Comparison of ENCODE assay signal across 9 cellular contexts in the genomic region with DNA sequence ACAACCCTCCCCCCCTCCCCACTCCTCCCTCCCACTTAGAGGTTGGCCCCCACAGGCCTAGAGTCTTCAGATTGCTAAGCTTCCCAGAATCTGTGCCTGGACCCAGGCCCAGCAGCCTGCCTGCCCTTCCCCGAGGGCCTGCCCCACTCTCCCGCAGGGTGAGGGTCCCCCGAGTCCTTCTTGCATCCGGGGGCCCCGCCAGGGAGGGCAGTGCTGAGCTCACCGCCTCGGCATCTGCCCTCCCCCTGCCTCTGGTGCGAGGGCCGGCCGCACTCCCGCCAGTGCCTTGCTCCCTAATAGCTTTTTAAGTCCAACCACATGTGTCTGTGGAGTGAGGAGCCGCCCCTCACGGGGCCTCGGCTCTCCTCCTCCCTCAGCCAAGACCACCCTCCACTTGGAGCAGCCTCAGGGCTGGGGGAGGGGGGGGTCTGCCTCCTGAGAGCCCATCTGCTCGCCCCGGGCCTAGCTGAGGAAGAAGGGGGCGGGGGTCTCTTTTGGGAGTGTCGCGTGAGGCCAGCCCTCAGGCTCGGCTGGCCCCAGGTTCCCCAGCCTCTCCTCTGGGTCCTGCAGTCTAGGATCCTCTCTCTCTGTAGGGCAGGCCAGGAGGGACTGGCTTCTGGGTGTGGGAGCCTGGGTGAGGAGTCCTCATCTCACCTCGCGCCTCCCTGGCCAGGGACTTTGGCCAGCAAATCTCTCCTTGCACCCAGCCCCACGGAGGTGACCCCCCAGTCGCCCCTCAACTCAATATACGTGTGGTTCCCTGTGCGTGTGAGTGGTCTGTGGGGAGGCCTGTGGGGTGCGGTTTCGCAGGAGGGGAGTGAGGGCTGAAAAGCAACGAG. TPM values are rescaled to one million over a fixed set of nuclear protein-coding genes. Genes with fewer than 3 reads are reported as not detected.
DNase-seq lines count a peak whose midpoint lies in the region; ATAC-seq and TF ChIP-seq lines count a peak whose summit lies in the region.
"Had no signal": no experiment of that assay in that cellular context is flagged by ENCODE, and none has a peak within 500 bp of the region (broad histone marks: within the 10 kb centered on the region; RNA-seq: fewer than 3 reads in every experiment).

No MANE protein-coding gene starts in this region.

- no peaks in the 10 kb centered on the region for H3K27me3 ChIP-seq in ACC112 (ENCODE audit: insufficient read depth, low read length)
- H3K27me3 ChIP-seq in Panc1 (ENCODE audit: control insufficient read depth, insufficient read depth, low read length), result no peaks in the 10 kb centered on the region
- no peaks in the 10 kb centered on the region for H3K27me3 ChIP-seq in esophagus squamous epithelium
- H3K27me3 ChIP-seq in muscle layer of colon (ENCODE audit: control insufficient read depth in 1 of 2, insufficient read depth in 2 of 2, low read length in 2 of 2), result no peaks in the 10 kb centered on the region

- TF ChIP-seq CTCF in Panc1 (IDR thresholded peaks at IDR 0.05) (no peak), esophagus squamous epithelium (IDR thresholded peaks at IDR 0.05) (no peak)

- H3K79me2 ChIP-seq in ACC112 (ENCODE audit: control insufficient read depth, insufficient read depth, low read length, unreplicated experiment), result peaks cover 55% of the 10 kb centered on the region

- TF ChIP-seq POLR2A in esophagus squamous epithelium (IDR thresholded peaks at IDR 0.05), result no peak

- 0 to 20% methylated on average over 1 to 4 of the region's 29 CpGs for WGBS in esophagus squamous epithelium, 2 donors

- in situ Hi-C loops in Panc1 (cut with HindIII; ENCODE audit: low pct_unique_long_range_greater_than_20kb, low sequenced_read_pairs), result no loop called here

- ATAC-seq in Panc1, result 0 out of 2 replicates have a peak, but pooled peaks have one; percentile 10
- ATAC-seq in GM21367 (IDR thresholded peaks at IDR 0.05; ENCODE audit: unreplicated experiment), result no peak
- no peak for ATAC-seq in HG02588 (IDR thresholded peaks at IDR 0.05; ENCODE audit: unreplicated experiment)

- CTCF ChIA-PET in Panc1 (lab: Charles Lee), result interaction anchor here (0.9 kb wide), 2 partner anchors 27 to 67 kb away, joined by 3 read pairs; no protein-coding TSS in a partner anchor

- intact Hi-C loops in Panc1 (cut with micrococcal nuclease; ENCODE audit: unreplicated experiment), result loop anchor here (5.0 kb wide), 1 partner anchor 33 kb away; no protein-coding TSS in a partner anchor
- intact Hi-C loops in esophagus squamous epithelium (cut with DNase I), result no loop called here

- H3K4me3 ChIP-seq in ACC112 (ENCODE audit: low read depth, low read length), result peak overlapping the region; percentile 64
- H3K4me3 ChIP-seq in Panc1 (ENCODE audit: low read depth in 2 of 2, low read length in 2 of 2), result 0 out of 4 replicates have a peak overlapping the region, but pooled peaks of 1 of the 2 experiments have one; percentile 20
- H3K4me3 ChIP-seq in esophagus squamous epithelium, result peak overlapping the region in 3 of 4 donors; percentile 2 to 44 (median 27)
- peak overlapping the region; percentile 34 to 39 for H3K4me3 ChIP-seq in muscle layer of colon (ENCODE audit: low read depth in 1 of 2, low read length in 2 of 2)

- peak overlapping the region; percentile 54 for H3K9ac ChIP-seq in muscle layer of colon (ENCODE audit: low read length)

- H3K9me3 ChIP-seq in Panc1 (ENCODE audit: control insufficient read depth, insufficient read depth, low read depth, low read length), result no peaks in the 10 kb centered on the region
- H3K9me3 ChIP-seq in esophagus squamous epithelium, result no peaks in the 10 kb centered on the region
- H3K9me3 ChIP-seq in muscle layer of colon (ENCODE audit: low read length), result no peaks in the 10 kb centered on the region

- DNase-seq in Panc1 (ENCODE audit: low read depth, low spot score) (no peak), esophagus squamous epithelium (lab: John Stamatoyannopoulos, UW) (no peak), NCI-H510A treated with DMSO at 0.1 percent for 48 hours (lab: John Stamatoyannopoulos, UW) (no peak), NCI-H774 (lab: John Stamatoyannopoulos, UW) (no peak)
- DNase-seq: CD4-positive, alpha-beta memory T cell had no signal

- POLR2A ChIA-PET in Panc1 (lab: Charles Lee), result no interaction called here

- no peak overlapping the region for H2AFZ ChIP-seq in ACC112 (ENCODE audit: low read length, unreplicated experiment)

- H3K4me1 ChIP-seq in ACC112 (ENCODE audit: control insufficient read depth, insufficient read depth, low read length, unreplicated experiment), result peaks cover 69% of the 10 kb centered on the region
- peaks cover 97% of the 10 kb centered on the region for H3K4me1 ChIP-seq in Panc1 (ENCODE audit: control insufficient read depth, insufficient read depth, low read length)
- peaks cover 92 to 100% (median 96%) of the 10 kb centered on the region in 3 donors for H3K4me1 ChIP-seq in esophagus squamous epithelium
- peaks cover 96% of the 10 kb centered on the region for H3K4me1 ChIP-seq in muscle layer of colon (ENCODE audit: insufficient read depth, low read length)

- H3K27ac ChIP-seq in ACC112 (ENCODE audit: low read depth, low read length) (peak overlapping the region; percentile 80), Panc1 (ENCODE audit: low read length) (peak overlapping the region; percentile 99), esophagus squamous epithelium (peak overlapping the region; percentile 85 to 97 (median 95)), muscle layer of colon (ENCODE audit: low read depth, low read length) (peak overlapping the region; percentile 92)

- H3K36me3 ChIP-seq in ACC112 (ENCODE audit: insufficient read depth, low read length) (no peaks in the 10 kb centered on the region), Panc1 (ENCODE audit: control insufficient read depth, insufficient read depth, low read length) (no peaks in the 10 kb centered on the region), esophagus squamous epithelium (peaks cover 0 to 8% (median 0%) of the 10 kb centered on the region in 3 donors), muscle layer of colon (ENCODE audit: insufficient read depth, low read length) (no peaks in the 10 kb centered on the region)

- BruUV-seq in Panc1 (replicated peaks; lab: Mats Ljungman, UMichigan), result no TSS peak

RNA-seq across cellular contexts. Expression of a gene that starts 47.2 kb away (rescaled TPM):
- total RNA-seq in Panc1 (2021; ENCODE audit: unreplicated experiment), result 0.23 TPM
- polyA plus RNA-seq in Panc1 (2012; ENCODE audit: insufficient read length), result 0.48 TPM
- 10 to 100 TPM in 1 of 4 donors, 1 to 10 TPM in 3; 2.1 to 13.0 (median 3.9) TPM for total RNA-seq in esophagus squamous epithelium
